In the genomic region with DNA sequence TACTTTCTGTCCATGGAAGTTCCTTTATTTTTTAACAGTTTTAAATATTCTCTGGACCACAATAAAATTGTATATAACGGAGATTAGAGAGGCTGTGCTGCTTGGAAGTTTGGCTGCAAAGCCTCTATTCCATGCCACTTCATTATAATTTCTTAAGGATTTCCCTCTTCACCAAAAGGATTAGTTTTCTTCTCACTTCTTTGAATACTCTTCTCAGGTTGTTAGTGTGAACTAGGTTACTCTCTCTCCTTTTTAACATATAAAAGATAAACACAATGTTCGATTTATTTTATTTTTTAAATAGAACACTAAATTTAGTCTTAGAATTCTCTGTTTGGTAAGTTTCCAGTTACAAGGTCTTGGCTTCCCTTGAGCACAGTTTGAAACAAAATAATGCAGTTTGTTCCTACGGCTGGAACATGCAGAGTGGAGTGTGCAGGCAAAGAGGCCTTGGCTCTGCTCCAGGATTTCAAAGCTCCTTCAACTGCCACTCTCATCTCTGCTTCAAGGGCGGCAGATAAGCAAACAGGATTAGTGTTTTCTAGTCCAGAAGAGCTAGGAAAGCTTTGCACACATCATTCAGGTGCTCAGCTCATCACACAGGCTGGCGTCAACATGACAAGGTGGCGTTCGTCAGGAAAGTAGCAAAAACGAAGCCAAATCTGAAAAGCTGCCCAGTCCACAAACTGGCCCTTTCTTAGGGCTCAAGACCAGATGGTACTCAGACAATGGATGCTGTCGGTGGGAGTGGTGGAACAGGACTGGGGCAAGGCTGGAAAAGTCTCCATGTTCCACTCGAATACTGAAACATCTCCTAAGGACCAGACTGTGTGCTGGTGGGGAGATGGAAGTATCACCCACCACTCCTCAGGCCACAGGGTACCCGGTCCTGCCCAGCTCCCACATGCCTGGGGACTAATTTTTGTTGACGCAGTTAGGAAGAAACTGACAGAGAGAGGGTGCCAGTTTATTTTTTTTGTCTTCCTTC, we compare ENCODE assay signal across 9 cellular contexts.
DNase-seq lines count a peak whose midpoint lies in the region; ATAC-seq, FAIRE-seq and TF ChIP-seq lines count a peak whose summit lies in the region.
"Had no signal": no experiment of that assay in that cellular context is flagged by ENCODE, and none has a peak within 500 bp of the region (broad histone marks: within the 10 kb centered on the region; RNA-seq: fewer than 3 reads in every experiment).

No MANE protein-coding gene starts in this region.

- no peaks in the 10 kb centered on the region for H3K27me3 ChIP-seq in K562 (ENCODE audit: control insufficient read depth in 2 of 2, insufficient read depth in 2 of 2, low read length in 2 of 2)

- WGBS in K562 (ENCODE audit: insufficient coverage, low coverage, missing lambda C conversion rate): 28% methylated on average over 12 of the region's 12 CpGs

- CTCF ChIA-PET in K562 (lab: Yijun Ruan, JAX; ENCODE audit: low intra/inter-chr PET ratio): no interaction called here

- no TSS peak for BruUV-seq in K562 (replicated peaks; lab: Mats Ljungman, UMichigan)

- peak; percentile 75 for FAIRE-seq in K562 (lab: Jason Lieb, UNC)

- no peaks in the 10 kb centered on the region for H3K9me3 Mint-ChIP-seq in mesothelial cell of epicardium
- H3K9me3 Mint-ChIP-seq in activated T-cell treated with anti-CD3 and anti-CD28 coated beads, Interleukin-2, amount 50 U/mL, for 72 hours: no peaks in the 10 kb centered on the region
- H3K9me3 Mint-ChIP-seq: activated naive CD8-positive, alpha-beta T cell treated with anti-CD3 and anti-CD28 coated beads, Interleukin-2, amount 50 U/mL, for 24 hours had no signal

- intact Hi-C loops in K562 (cut with micrococcal nuclease): no loop called here

- peak; percentile 60 for TF ChIP-seq EP300 in K562 (IDR thresholded peaks at IDR 0.05; ENCODE audit: low read length)

- H3K9me3 ChIP-seq in K562 (replicated peaks; ENCODE audit: control insufficient read depth, insufficient read depth, low read depth, low read length): no peaks in the 10 kb centered on the region

- no peaks in the 10 kb centered on the region for H3K79me2 ChIP-seq in K562 (ENCODE audit: control insufficient read depth, insufficient read depth, low read length)

- in situ Hi-C loops in K562 (cut with MboI): no loop called here

- TF ChIP-seq CTCF in K562 (IDR thresholded peaks at IDR 0.05 in 2 of 3, conservative IDR thresholded peaks at IDR 0.05 in 1 of 3; ENCODE audit: insufficient read depth in 2 of 3, low read depth in 1 of 3, low read length in 3 of 3): no peak
- no peak for TF ChIP-seq CTCF in mesothelial cell of epicardium (IDR thresholded peaks at IDR 0.05; ENCODE audit: unreplicated experiment)

- ATAC-seq in K562 (peak; percentile 87), HG03457 (IDR thresholded peaks at IDR 0.05; ENCODE audit: unreplicated experiment) (no peak), GM19463 (IDR thresholded peaks at IDR 0.05; ENCODE audit: unreplicated experiment) (no peak)
- no peak for ATAC-seq in activated T-cell treated with anti-CD3 and anti-CD28 coated beads, Interleukin-2, amount 50 U/mL, for 72 hours (replicated peaks in 1 of 2)
- ATAC-seq: activated naive CD8-positive, alpha-beta T cell treated with anti-CD3 and anti-CD28 coated beads, Interleukin-2, amount 50 U/mL, for 24 hours had no signal

- POLR2A ChIA-PET in K562 (lab: Yijun Ruan, JAX): interaction anchor here (0.6 to 1.5 kb wide), 3 partner anchors 11 to 33 kb away, joined by 3 to 4 read pairs (median 3); no protein-coding TSS in a partner anchor

- H3K36me3 ChIP-seq in K562 (ENCODE audit: control insufficient read depth, insufficient read depth, low read length): no peaks in the 10 kb centered on the region

- no peak overlapping the region for H3K4me3 Mint-ChIP-seq in mesothelial cell of epicardium
- H3K4me3 Mint-ChIP-seq in activated T-cell treated with anti-CD3 and anti-CD28 coated beads, Interleukin-2, amount 50 U/mL, for 72 hours: no peak overlapping the region
- H3K4me3 Mint-ChIP-seq: activated naive CD8-positive, alpha-beta T cell treated with anti-CD3 and anti-CD28 coated beads, Interleukin-2, amount 50 U/mL, for 24 hours had no signal

- TF ChIP-seq RAD21 in K562 (CRISPR knock-in tag; conservative IDR thresholded peaks at IDR 0.05 in 1 of 2, IDR thresholded peaks at IDR 0.05 in 1 of 2): no peak

- no peak overlapping the region; a peak in 1 of 4 replicates for H3K9ac ChIP-seq in K562 (ENCODE audit: insufficient read depth in 1 of 2, low read depth in 2 of 2, low read length in 2 of 2)

- no peaks in the 10 kb centered on the region for H3K27me3 Mint-ChIP-seq in mesothelial cell of epicardium (ENCODE audit: low read depth)
- H3K27me3 Mint-ChIP-seq in activated T-cell treated with anti-CD3 and anti-CD28 coated beads, Interleukin-2, amount 50 U/mL, for 72 hours (ENCODE audit: low read depth): no peaks in the 10 kb centered on the region
- H3K27me3 Mint-ChIP-seq: activated naive CD8-positive, alpha-beta T cell treated with anti-CD3 and anti-CD28 coated beads, Interleukin-2, amount 50 U/mL, for 24 hours had no signal

- DNase-seq in DMS 273 (lab: John Stamatoyannopoulos, UW; ENCODE audit: unreplicated experiment) (peak; percentile 83), NCI-H2107 treated with DMSO at 0.1 percent for 48 hours (lab: John Stamatoyannopoulos, UW; ENCODE audit: unreplicated experiment) (peak; percentile 83), K562 (ENCODE audit: extremely low read depth in 1 of 4, low spot score in 3 of 4) (peak in 2 of 4 experiments; percentile 35 to 76), mesothelial cell of epicardium (ENCODE audit: low spot score in 2 of 2, unreplicated experiment in 2 of 2) (peak; percentile 37 to 53), AML-193 (lab: John Stamatoyannopoulos, UW) (no peak)
- no peak for DNase-seq in activated T-cell treated with anti-CD3 and anti-CD28 coated beads, Interleukin-2, amount 50 U/mL, for 72 hours
- DNase-seq: activated naive CD8-positive, alpha-beta T cell treated with anti-CD3 and anti-CD28 coated beads, Interleukin-2, amount 50 U/mL, for 24 hours had no signal

- H3K4me3 ChIP-seq in K562: no peak overlapping the region

- H3K4me1 Mint-ChIP-seq in mesothelial cell of epicardium: peaks cover 30% of the 10 kb centered on the region
- H3K4me1 Mint-ChIP-seq in activated T-cell treated with anti-CD3 and anti-CD28 coated beads, Interleukin-2, amount 50 U/mL, for 72 hours (ENCODE audit: low read depth): peaks cover 31% of the 10 kb centered on the region

- H4K20me1 ChIP-seq in K562 (replicated peaks; ENCODE audit: control insufficient read depth, insufficient read depth, low read length): 0 out of 2 replicates have a peak, but pooled peaks cover 5% of the 10 kb centered on the region

- H3K4me2 ChIP-seq in K562 (ENCODE audit: insufficient read depth, low read length): no peak overlapping the region

- H3K4me1 ChIP-seq in K562 (replicated peaks in 1 of 2; ENCODE audit: control insufficient read depth in 2 of 2, insufficient read depth in 2 of 2, low read length in 2 of 2): peaks cover 7 to 9% of the 10 kb centered on the region in 2 experiments; a peak in 3 of 5 replicates

- H3K36me3 Mint-ChIP-seq in mesothelial cell of epicardium: peaks cover 8% of the 10 kb centered on the region
- peaks cover 0 to 2% of the 10 kb centered on the region in 2 donors for H3K36me3 Mint-ChIP-seq in activated T-cell treated with anti-CD3 and anti-CD28 coated beads, Interleukin-2, amount 50 U/mL, for 72 hours (ENCODE audit: insufficient read depth in 2 of 2)

- H2AFZ ChIP-seq in K562 (ENCODE audit: low read depth, low read length): no peak overlapping the region

- H3K27ac ChIP-seq in K562 (ENCODE audit: extremely low read depth, low read depth, low read length): peak overlapping the region; percentile 25; the same call in 1 of the 3 replicates

- no peaks in the 10 kb centered on the region for H3K9me1 ChIP-seq in K562 (ENCODE audit: control insufficient read depth, insufficient read depth, low read length)

- H3K27ac Mint-ChIP-seq in mesothelial cell of epicardium: no peak overlapping the region
- H3K27ac Mint-ChIP-seq in activated T-cell treated with anti-CD3 and anti-CD28 coated beads, Interleukin-2, amount 50 U/mL, for 72 hours: no peak overlapping the region
- H3K27ac Mint-ChIP-seq: activated naive CD8-positive, alpha-beta T cell treated with anti-CD3 and anti-CD28 coated beads, Interleukin-2, amount 50 U/mL, for 24 hours had no signal

- TF ChIP-seq POLR2A in K562 (conservative IDR thresholded peaks at IDR 0.05): no peak

TF ChIP-seq in K562, 482 proteins besides CTCF, POLR2A, EP300 and RAD21 (continues in another document):
- TF ChIP-seq MEIS2 (IDR thresholded peaks at IDR 0.05; ENCODE audit: partially characterized antibody) (peak; percentile 42), CBFA2T2 (conservative IDR thresholded peaks at IDR 0.05) (0 out of 2 replicates have a peak, but pooled peaks have one; percentile 8), GATA2 (CRISPR knock-in tag; IDR thresholded peaks at IDR 0.05) (peak; percentile 32; the same call in 1 of the 2 replicates), STAT5A (IDR thresholded peaks at IDR 0.05; ENCODE audit: borderline replicate concordance, low read length) (no peak), ELF4 (CRISPR knock-in tag; IDR thresholded peaks at IDR 0.05) (no peak), ZEB2 (IDR thresholded peaks at IDR 0.05) (0 out of 2 replicates have a peak, but pooled peaks have one; percentile 45), SMAD1 (IDR thresholded peaks at IDR 0.05; ENCODE audit: low read depth, low read length, partially characterized antibody) (peak; percentile 49), TCF7 (IDR thresholded peaks at IDR 0.05; ENCODE audit: borderline replicate concordance) (peak; percentile 45; the same call in 1 of the 2 replicates)
- TF ChIP-seq, protein P1, sequence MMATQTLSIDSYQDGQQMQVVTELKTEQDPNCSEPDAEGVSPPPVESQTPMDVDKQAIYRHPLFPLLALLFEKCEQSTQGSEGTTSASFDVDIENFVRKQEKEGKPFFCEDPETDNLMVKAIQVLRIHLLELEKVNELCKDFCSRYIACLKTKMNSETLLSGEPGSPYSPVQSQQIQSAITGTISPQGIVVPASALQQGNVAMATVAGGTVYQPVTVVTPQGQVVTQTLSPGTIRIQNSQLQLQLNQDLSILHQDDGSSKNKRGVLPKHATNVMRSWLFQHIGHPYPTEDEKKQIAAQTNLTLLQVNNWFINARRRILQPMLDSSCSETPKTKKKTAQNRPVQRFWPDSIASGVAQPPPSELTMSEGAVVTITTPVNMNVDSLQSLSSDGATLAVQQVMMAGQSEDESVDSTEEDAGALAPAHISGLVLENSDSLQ (IDR thresholded peaks at IDR 0.05): peak; percentile 81
- TF ChIP-seq, protein P2, sequence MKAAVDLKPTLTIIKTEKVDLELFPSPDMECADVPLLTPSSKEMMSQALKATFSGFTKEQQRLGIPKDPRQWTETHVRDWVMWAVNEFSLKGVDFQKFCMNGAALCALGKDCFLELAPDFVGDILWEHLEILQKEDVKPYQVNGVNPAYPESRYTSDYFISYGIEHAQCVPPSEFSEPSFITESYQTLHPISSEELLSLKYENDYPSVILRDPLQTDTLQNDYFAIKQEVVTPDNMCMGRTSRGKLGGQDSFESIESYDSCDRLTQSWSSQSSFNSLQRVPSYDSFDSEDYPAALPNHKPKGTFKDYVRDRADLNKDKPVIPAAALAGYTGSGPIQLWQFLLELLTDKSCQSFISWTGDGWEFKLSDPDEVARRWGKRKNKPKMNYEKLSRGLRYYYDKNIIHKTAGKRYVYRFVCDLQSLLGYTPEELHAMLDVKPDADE (conservative IDR thresholded peaks at IDR 0.05; ENCODE audit: control insufficient read depth, low read depth, low read length): no peak

Comparison
In these comparisons a context has a peak if more than half of its experiments do, and no peak if none do; other contexts are left out.
1. DNase-seq: peak in DMS 273 (single experiment), NCI-H2107 treated with DMSO at 0.1 percent for 48 hours (single experiment) and mesothelial cell of epicardium (2 of 2); none in AML-193 (0 of 2) and activated T-cell treated with anti-CD3 and anti-CD28 coated beads, Interleukin-2, amount 50 U/mL, for 72 hours (0 of 2).